ENCODE assay signal across 21 cellular contexts in genomic region chr13:21095311-21095710, GRCh38. TPM values are rescaled to one million over a fixed set of nuclear protein-coding genes. Genes with fewer than 3 reads are reported as not detected.
DNase-seq lines count a peak whose midpoint lies in the region; ATAC-seq, FAIRE-seq and TF ChIP-seq lines count a peak whose summit lies in the region.
"Had no signal": no experiment of that assay in that cellular context is flagged by ENCODE, and none has a peak within 500 bp of the region (broad histone marks: within the 10 kb centered on the region; RNA-seq: fewer than 3 reads in every experiment).

No MANE protein-coding gene starts in this region.

- BruUV-seq in A673 (replicated peaks; lab: Mats Ljungman, UMichigan) (no TSS peak), K562 (replicated peaks; lab: Mats Ljungman, UMichigan) (no TSS peak)

- no peak for FAIRE-seq in K562 (lab: Jason Lieb, UNC)
- FAIRE-seq: A549, G401.6, HTR-8/SVneo had no signal

- H3K4me1 ChIP-seq in A673 (ENCODE audit: insufficient read depth, low read length, poor library complexity, severe bottlenecking), result peaks cover 5% of the 10 kb centered on the region
- no peaks in the 10 kb centered on the region for H3K4me1 ChIP-seq in HEK293 (ENCODE audit: control insufficient read depth, insufficient read depth, low read length)
- H3K4me1 ChIP-seq in K562 (replicated peaks in 1 of 2; ENCODE audit: control insufficient read depth in 2 of 2, insufficient read depth in 2 of 2, low read length in 2 of 2), result no peaks in the 10 kb centered on the region
- H3K4me1 ChIP-seq: A549 had no signal

- H3K9me3 ChIP-seq in A673 (ENCODE audit: low read depth, low read length, poor library complexity, severe bottlenecking) (no peaks in the 10 kb centered on the region), HEK293 (ENCODE audit: control insufficient read depth, insufficient read depth, low read depth, low read length) (no peaks in the 10 kb centered on the region), K562 (replicated peaks; ENCODE audit: control insufficient read depth, insufficient read depth, low read depth, low read length) (no peaks in the 10 kb centered on the region)
- H3K9me3 ChIP-seq: A549 had no signal

- H3K27ac ChIP-seq in A673 (ENCODE audit: low read depth, low read length, poor library complexity, severe bottlenecking), result peak overlapping the region; percentile 38
- H3K27ac ChIP-seq in HEK293 (ENCODE audit: extremely low read depth, low read depth, low read length), result no peak overlapping the region
- no peak overlapping the region for H3K27ac ChIP-seq in K562 (ENCODE audit: extremely low read depth, low read depth, low read length)
- H3K27ac ChIP-seq: 22Rv1, A549, BLaER1 had no signal

- in situ Hi-C loops in K562 (cut with MboI), result no loop called here

- TF ChIP-seq RAD21 in K562 (CRISPR knock-in tag; conservative IDR thresholded peaks at IDR 0.05 in 1 of 2, IDR thresholded peaks at IDR 0.05 in 1 of 2), result no peak

- no peak overlapping the region for H3K27ac Mint-ChIP-seq in stimulated activated naive CD8-positive, alpha-beta T cell treated with anti-CD3 and anti-CD28 coated beads, Interleukin-15, amount 100 ng/mL, for 72 hours
- H3K27ac Mint-ChIP-seq: CD4-positive, alpha-beta memory T cell had no signal

- H3K4me3 Mint-ChIP-seq in stimulated activated naive CD8-positive, alpha-beta T cell treated with anti-CD3 and anti-CD28 coated beads, Interleukin-15, amount 100 ng/mL, for 72 hours, result no peak overlapping the region
- H3K4me3 Mint-ChIP-seq: CD14-positive monocyte; CD4-positive, alpha-beta memory T cell had no signal

- WGBS in K562 (ENCODE audit: insufficient coverage, low coverage, missing lambda C conversion rate), result 27% methylated on average over 1 of the region's 1 CpG

- no peaks in the 10 kb centered on the region for H3K9me3 Mint-ChIP-seq in stimulated activated naive CD8-positive, alpha-beta T cell treated with anti-CD3 and anti-CD28 coated beads, Interleukin-15, amount 100 ng/mL, for 72 hours
- H3K9me3 Mint-ChIP-seq: CD4-positive, alpha-beta memory T cell had no signal

- no peaks in the 10 kb centered on the region for H3K9me1 ChIP-seq in K562 (ENCODE audit: control insufficient read depth, insufficient read depth, low read length)

- no peaks in the 10 kb centered on the region for H3K27me3 ChIP-seq in A673 (replicated peaks; ENCODE audit: insufficient read depth, low read depth, low read length, poor library complexity)
- H3K27me3 ChIP-seq in K562 (ENCODE audit: control insufficient read depth in 2 of 2, insufficient read depth in 2 of 2, low read length in 2 of 2), result no peaks in the 10 kb centered on the region; a peak in 3 of 5 replicates
- H3K27me3 ChIP-seq: BLaER1 had no signal

- no peak overlapping the region for H3K4me3 ChIP-seq in A673 (ENCODE audit: low read depth, low read length, poor library complexity, severe bottlenecking)
- H3K4me3 ChIP-seq in HEK293 (ENCODE audit: low read depth, low read length), result no peak overlapping the region
- no peak overlapping the region for H3K4me3 ChIP-seq in NB4 (ENCODE audit: low read depth, low read length)
- H3K4me3 ChIP-seq in K562, result no peak overlapping the region
- H3K4me3 ChIP-seq: A549, BLaER1 had no signal

- POLR2A ChIA-PET in A673 (lab: Charles Lee; ENCODE audit: low non-redundant PET), result no interaction called here
- POLR2A ChIA-PET in HEK293 (lab: Yijun Ruan, JAX), result interaction anchor here (0.7 kb wide), 1 partner anchor 605 kb away, joined by 5 read pairs; no protein-coding TSS in a partner anchor
- POLR2A ChIA-PET in K562 (lab: Yijun Ruan, JAX), result no interaction called here

- no peak for TF ChIP-seq POLR2A in NB4 (IDR thresholded peaks at IDR 0.05; ENCODE audit: extremely low read depth, insufficient read length)
- TF ChIP-seq POLR2A in K562 (conservative IDR thresholded peaks at IDR 0.05), result no peak

- no peaks in the 10 kb centered on the region for H3K4me1 Mint-ChIP-seq in stimulated activated naive CD8-positive, alpha-beta T cell treated with anti-CD3 and anti-CD28 coated beads, Interleukin-15, amount 100 ng/mL, for 72 hours
- H3K4me1 Mint-ChIP-seq: CD14-positive monocyte; CD4-positive, alpha-beta memory T cell had no signal

- peak; percentile 42; the same call in 1 of the 3 replicates for ATAC-seq in K562
- ATAC-seq in stimulated activated naive CD8-positive, alpha-beta T cell treated with anti-CD3 and anti-CD28 coated beads, Interleukin-15, amount 100 ng/mL, for 72 hours, result no peak
- no peak for ATAC-seq in GM18868 (IDR thresholded peaks at IDR 0.05; ENCODE audit: unreplicated experiment)
- ATAC-seq: A549 had no signal

- no peak overlapping the region for H3K4me2 ChIP-seq in K562 (ENCODE audit: insufficient read depth, low read length)
- H3K4me2 ChIP-seq: A549, BLaER1 had no signal

- H3K27me3 Mint-ChIP-seq in stimulated activated naive CD8-positive, alpha-beta T cell treated with anti-CD3 and anti-CD28 coated beads, Interleukin-15, amount 100 ng/mL, for 72 hours, result no peaks in the 10 kb centered on the region

- no peak overlapping the region for H3K9ac ChIP-seq in K562 (ENCODE audit: insufficient read depth in 1 of 2, low read depth in 2 of 2, low read length in 2 of 2)
- H3K9ac ChIP-seq: BLaER1 had no signal

- H3K36me3 ChIP-seq in A673 (ENCODE audit: insufficient read depth, low read length, poor library complexity, severe bottlenecking) (no peaks in the 10 kb centered on the region), HEK293 (ENCODE audit: control insufficient read depth in 2 of 2, insufficient read depth in 1 of 2, low read length in 2 of 2) (no peaks in the 10 kb centered on the region), K562 (ENCODE audit: control insufficient read depth, insufficient read depth, low read length) (no peaks in the 10 kb centered on the region)
- H3K36me3 ChIP-seq: BLaER1 had no signal

- DNase-seq in A673 (ENCODE audit: low spot score) (peak; percentile 87), NB4 (ENCODE audit: low read depth) (peak; percentile 56), K562 (ENCODE audit: extremely low read depth in 1 of 4, low spot score in 3 of 4) (peak in 1 of 4 experiments; percentile 15), NCI-H2196 (lab: John Stamatoyannopoulos, UW; ENCODE audit: unreplicated experiment) (no peak)
- no peak for DNase-seq in effector CD8-positive, alpha-beta T cell (lab: John Stamatoyannopoulos, UW)
- DNase-seq in stimulated activated naive CD8-positive, alpha-beta T cell treated with anti-CD3 and anti-CD28 coated beads, Interleukin-15, amount 100 ng/mL, for 72 hours, result no peak
- DNase-seq: CD4-positive, alpha-beta memory T cell; DMS 273 treated with DMSO at 0.1 percent for 48 hours; DMS53; GOT3; H7; IMR-90; KG1 had no signal

- no peaks in the 10 kb centered on the region for H3K79me2 ChIP-seq in K562 (ENCODE audit: control insufficient read depth, insufficient read depth, low read length)

- no peak overlapping the region for H2AFZ ChIP-seq in K562 (ENCODE audit: low read depth, low read length)

- no peaks in the 10 kb centered on the region for H4K20me1 ChIP-seq in K562 (replicated peaks; ENCODE audit: control insufficient read depth, insufficient read depth, low read length)
- H4K20me1 ChIP-seq: BLaER1 had no signal

- CTCF ChIA-PET in A673 (lab: Charles Lee), result no interaction called here
- CTCF ChIA-PET in HEK293 (lab: Yijun Ruan, JAX), result interaction anchor here (0.6 kb wide), 1 partner anchor 25 kb away, joined by 4 read pairs; no protein-coding TSS in a partner anchor
- CTCF ChIA-PET in K562 (lab: Yijun Ruan, JAX; ENCODE audit: low intra/inter-chr PET ratio), result no interaction called here

- TF ChIP-seq CTCF in A673 (conservative IDR thresholded peaks at IDR 0.05; ENCODE audit: low read depth, low read length), result no peak
- TF ChIP-seq CTCF in HEK293 (tag by site-specific recombination; IDR thresholded peaks at IDR 0.05), result no peak
- no peak for TF ChIP-seq CTCF in NB4 (IDR thresholded peaks at IDR 0.05; ENCODE audit: low read depth, low read length)
- no peak for TF ChIP-seq CTCF in K562 (IDR thresholded peaks at IDR 0.05 in 2 of 3, conservative IDR thresholded peaks at IDR 0.05 in 1 of 3; ENCODE audit: insufficient read depth in 2 of 3, low read depth in 1 of 3, low read length in 3 of 3)

- no peak for TF ChIP-seq EP300 in K562 (IDR thresholded peaks at IDR 0.05; ENCODE audit: low read length)

- intact Hi-C loops in A673 (cut with micrococcal nuclease; ENCODE audit: unreplicated experiment), result no loop called here
- intact Hi-C loops in K562 (cut with micrococcal nuclease), result no loop called here

RNA-seq across cellular contexts. Expression of gene LATS2, which starts 33.9 kb away (rescaled TPM):
- 13.1 and 14.2 TPM in 2 replicates for total RNA-seq in A673 (2021)
- total RNA-seq in K562 (2011; cell fraction: chromatin; rRNA removed; ENCODE audit: low replicate concordance), result 1.3 and 1.5 TPM in 2 replicates
- 1.1 and 1.3 TPM in 2 replicates for total RNA-seq in K562 (2011; cell fraction: nucleolus; rRNA removed)
- 0.69 and 0.95 TPM in 2 replicates for total RNA-seq in K562 (2011; cell fraction: nucleoplasm; rRNA removed)
- 0.77 and 0.94 TPM in 2 replicates for total RNA-seq in K562 (2014; rRNA removed)
- total RNA-seq in K562 (2014; rRNA removed; fragmentation: Illumina TruSeq; extraction: Trizol), result 0.76 and 0.96 TPM in 2 replicates
- 0.64 and 0.76 TPM in 2 replicates for total RNA-seq in K562 (2015; rRNA removed; fragmentation: Illumina TruSeq; extraction: Trizol)
- total RNA-seq in K562 (2021), result 2.4 and 3.7 TPM in 2 replicates
- 0.42 and 0.72 TPM in 2 replicates for polyA plus RNA-seq in K562 (2011; rRNA removed)
- 1.1 and 2.0 TPM in 2 replicates for polyA plus RNA-seq in K562 (2011; cell fraction: cytosol; rRNA removed)
- polyA plus RNA-seq in K562 (2011; cell fraction: nucleus; rRNA removed), result 0.65 and 1.1 TPM in 2 replicates
- 0.99 and 1.3 TPM in 2 replicates for polyA plus RNA-seq in K562 (2012)
- polyA plus RNA-seq in K562 (2014; fragmentation: Illumina TruSeq; extraction: Trizol), result 0.88 and 1.1 TPM in 2 replicates
- polyA plus RNA-seq in K562 (2014; fragmentation: Nextera tagmentation; extraction: Ambion mirVana), result under 1 TPM; 0.18 to 0.21 TPM
- 0.63 and 1.2 TPM in 2 replicates for polyA plus RNA-seq in K562 (2014; rRNA removed)
- polyA minus RNA-seq in K562 (2011; rRNA and poly(A)+ RNA removed), result 1.2 and 1.5 TPM in 2 replicates
- 1.1 and 1.2 TPM in 2 replicates for polyA minus RNA-seq in K562 (2011; cell fraction: cytosol; rRNA and poly(A)+ RNA removed)
- polyA minus RNA-seq in K562 (2011; cell fraction: nucleus; rRNA and poly(A)+ RNA removed), result 0.81 and 1.9 TPM in 2 replicates

RNA-seq across cellular contexts. Expression of gene SAP18, which starts 44.6 kb away (rescaled TPM):
- total RNA-seq in A673 (2021), result 465 and 474 TPM in 2 replicates
- total RNA-seq in K562 (2011; cell fraction: chromatin; rRNA removed; ENCODE audit: low replicate concordance), result 16.1 and 36.2 TPM in 2 replicates
- total RNA-seq in K562 (2011; cell fraction: nucleolus; rRNA removed), result 10.8 and 15.3 TPM in 2 replicates
- 28.9 and 42.6 TPM in 2 replicates for total RNA-seq in K562 (2011; cell fraction: nucleoplasm; rRNA removed)
- 26.2 and 38.0 TPM in 2 replicates for total RNA-seq in K562 (2014; rRNA removed)
- 82.9 and 107 TPM in 2 replicates for total RNA-seq in K562 (2014; rRNA removed; fragmentation: Illumina TruSeq; extraction: Trizol)
- 57.2 and 58.6 TPM in 2 replicates for total RNA-seq in K562 (2015; rRNA removed; fragmentation: Illumina TruSeq; extraction: Trizol)
- 179 and 180 TPM in 2 replicates for total RNA-seq in K562 (2021)
- 74.1 and 98.6 TPM in 2 replicates for polyA plus RNA-seq in K562 (2011; rRNA removed)
- 16.2 and 25.3 TPM in 2 replicates for polyA plus RNA-seq in K562 (2011; cell fraction: cytosol; rRNA removed)
- polyA plus RNA-seq in K562 (2011; cell fraction: nucleus; rRNA removed), result 10.0 and 19.6 TPM in 2 replicates
- polyA plus RNA-seq in K562 (2012), result 88.6 and 104 TPM in 2 replicates
- polyA plus RNA-seq in K562 (2014; fragmentation: Illumina TruSeq; extraction: Trizol), result 39.6 and 50.3 TPM in 2 replicates
- polyA plus RNA-seq in K562 (2014; fragmentation: Nextera tagmentation; extraction: Ambion mirVana), result 100 to 1,000 TPM; 311 to 363 TPM
- 56.1 and 66.1 TPM in 2 replicates for polyA plus RNA-seq in K562 (2014; rRNA removed)
- 20.8 and 22.9 TPM in 2 replicates for polyA minus RNA-seq in K562 (2011; rRNA and poly(A)+ RNA removed)
- polyA minus RNA-seq in K562 (2011; cell fraction: cytosol; rRNA and poly(A)+ RNA removed), result 7.7 and 8.0 TPM in 2 replicates
- polyA minus RNA-seq in K562 (2011; cell fraction: nucleus; rRNA and poly(A)+ RNA removed), result 13.1 and 28.0 TPM in 2 replicates

Comparison
In these comparisons a context has a peak if more than half of its experiments do, and no peak if none do; other contexts are left out.
1. DNase-seq: peak in A673 (single experiment) and NB4 (single experiment); none in effector CD8-positive, alpha-beta T cell (single experiment), NCI-H2196 (single experiment) and stimulated activated naive CD8-positive, alpha-beta T cell treated with anti-CD3 and anti-CD28 coated beads, Interleukin-15, amount 100 ng/mL, for 72 hours (0 of 2).